ENCODE assay signal across 21 cellular contexts in the genomic region with DNA sequence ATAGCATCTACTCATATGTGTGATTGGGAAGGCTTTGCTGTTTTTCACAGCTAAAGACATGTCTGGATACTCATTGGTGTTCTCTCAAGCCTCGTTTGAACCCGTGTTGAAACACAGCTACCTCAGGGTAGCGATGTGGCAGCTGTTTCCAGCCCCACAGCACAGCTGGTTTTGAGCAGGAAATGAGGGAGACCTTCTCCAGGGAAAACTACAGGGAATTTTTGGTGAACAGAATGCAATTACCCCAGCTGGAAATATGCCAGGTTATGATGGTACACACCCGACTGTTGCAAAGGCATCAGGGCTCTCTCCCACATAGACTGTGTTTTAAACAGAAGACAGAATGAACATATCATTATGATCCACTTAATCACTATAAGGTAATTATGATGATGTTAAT.
DNase-seq lines count a peak whose midpoint lies in the region; ATAC-seq, FAIRE-seq and TF ChIP-seq lines count a peak whose summit lies in the region.
"Had no signal": no experiment of that assay in that cellular context is flagged by ENCODE, and none has a peak within 500 bp of the region (broad histone marks: within the 10 kb centered on the region; RNA-seq: fewer than 3 reads in every experiment).

No MANE protein-coding gene starts in this region.

- H3K4me2 ChIP-seq in HepG2 (ENCODE audit: low read depth, low read length), result no peak overlapping the region
- H3K4me2 ChIP-seq: SK-N-SH had no signal

- no peaks in the 10 kb centered on the region for H3K79me2 ChIP-seq in HepG2 (ENCODE audit: insufficient read depth, low read length)

- H3K27me3 ChIP-seq in A673 (replicated peaks; ENCODE audit: insufficient read depth, low read depth, low read length, poor library complexity) (no peaks in the 10 kb centered on the region), HepG2 (ENCODE audit: control insufficient read depth in 1 of 2, insufficient read depth in 2 of 2, low read length in 2 of 2) (no peaks in the 10 kb centered on the region)

- CTCF ChIA-PET in A673 (lab: Charles Lee), result no interaction called here
- CTCF ChIA-PET in HepG2 (lab: Yijun Ruan, JAX; ENCODE audit: low intra/inter-chr PET ratio, low total read pairs), result no interaction called here

- TF ChIP-seq RAD21 in HepG2 (CRISPR knock-in tag; IDR thresholded peaks at IDR 0.05), result no peak

- H2AFZ ChIP-seq in HepG2 (ENCODE audit: low read length), result no peak overlapping the region
- H2AFZ ChIP-seq: GM23248 had no signal

- BruUV-seq in A673 (replicated peaks; lab: Mats Ljungman, UMichigan) (no TSS peak), HepG2 (replicated peaks; lab: Mats Ljungman, UMichigan) (no TSS peak)

- TF ChIP-seq EP300 in HepG2 (IDR thresholded peaks at IDR 0.05; ENCODE audit: low read depth in 2 of 2, low read length in 2 of 2), result no peak
- TF ChIP-seq EP300 in HepG2 (CRISPR knock-in tag; IDR thresholded peaks at IDR 0.05; ENCODE audit: borderline replicate concordance), result no peak

- H3K4me3 ChIP-seq in A673 (ENCODE audit: low read depth, low read length, poor library complexity, severe bottlenecking) (no peak overlapping the region), HepG2 (replicated peaks in 1 of 3; ENCODE audit: insufficient read depth in 1 of 3, low read depth in 2 of 3, low read length in 3 of 3) (no peak overlapping the region)
- H3K4me3 ChIP-seq: GM23248 had no signal

- TF ChIP-seq POLR2A in HepG2 (IDR thresholded peaks at IDR 0.05; ENCODE audit: insufficient read depth in 1 of 2, low read depth in 2 of 2, low read length in 2 of 2), result no peak

- H3K36me3 ChIP-seq in A673 (ENCODE audit: insufficient read depth, low read length, poor library complexity, severe bottlenecking), result no peaks in the 10 kb centered on the region
- no peaks in the 10 kb centered on the region for H3K36me3 ChIP-seq in HepG2 (replicated peaks in 1 of 2; ENCODE audit: control insufficient read depth in 1 of 2, insufficient read depth in 2 of 2, low read length in 2 of 2)

- ATAC-seq in HepG2 (no peak), GM18520 (IDR thresholded peaks at IDR 0.05; ENCODE audit: unreplicated experiment) (no peak)

- WGBS in HepG2 (ENCODE audit: low lambda C conversion rate), result 6% methylated on average over 4 of the region's 4 CpGs

- FAIRE-seq in HepG2 (lab: Jason Lieb, UNC), result no peak
- FAIRE-seq: D721Med, GM19239 had no signal

- TF ChIP-seq CTCF in A673 (conservative IDR thresholded peaks at IDR 0.05; ENCODE audit: low read depth, low read length) (no peak), HepG2 (CRISPR knock-in tag; IDR thresholded peaks at IDR 0.05) (no peak)

- no peaks in the 10 kb centered on the region for H3K9me3 ChIP-seq in A673 (ENCODE audit: low read depth, low read length, poor library complexity, severe bottlenecking)
- H3K9me3 ChIP-seq in HepG2 (ENCODE audit: low read length), result peaks cover 76% of the 10 kb centered on the region

- in situ Hi-C loops in HepG2 (cut with HindIII; ENCODE audit: extremely low pct_ligation_motif_present, low pct_unique_long_range_greater_than_20kb), result no loop called here

- H4K20me1 ChIP-seq in HepG2 (ENCODE audit: insufficient read depth, low read length), result no peaks in the 10 kb centered on the region

- no peak overlapping the region for H3K9ac ChIP-seq in HepG2 (ENCODE audit: insufficient read depth, low read depth, low read length)
- H3K9ac ChIP-seq: GM23248, SK-N-SH had no signal

- H3K27ac ChIP-seq in A673 (ENCODE audit: low read depth, low read length, poor library complexity, severe bottlenecking), result peak overlapping the region; percentile 47
- no peak overlapping the region for H3K27ac ChIP-seq in HepG2 (ENCODE audit: extremely low read length, insufficient read depth, low read length)
- H3K27ac ChIP-seq: C4-2B, GM23248 had no signal

- H3K4me1 ChIP-seq in A673 (ENCODE audit: insufficient read depth, low read length, poor library complexity, severe bottlenecking) (peaks cover 24% of the 10 kb centered on the region), HepG2 (ENCODE audit: insufficient read depth, low read length) (no peaks in the 10 kb centered on the region)

- POLR2A ChIA-PET in A673 (lab: Charles Lee; ENCODE audit: low non-redundant PET), result no interaction called here
- POLR2A ChIA-PET in HepG2 (lab: Yijun Ruan, JAX), result no interaction called here

- peak; percentile 59 for DNase-seq in A673 (ENCODE audit: low spot score)
- peak; percentile 22 for DNase-seq in DMS153 treated with DMSO at 0.1 percent for 48 hours (lab: John Stamatoyannopoulos, UW; ENCODE audit: unreplicated experiment)
- DNase-seq in NCI-H1417 treated with DMSO at 0.1 percent for 48 hours (lab: John Stamatoyannopoulos, UW), result peak; percentile 77
- peak; percentile 92 for DNase-seq in NCI-H69 (lab: John Stamatoyannopoulos, UW)
- DNase-seq in HepG2 (ENCODE audit: low spot score), result no peak
- no peak for DNase-seq in AML-193 (lab: John Stamatoyannopoulos, UW)
- DNase-seq: ACHN, GF-D8, GM23248, KBM-7, NCI-H187, NCI-H774, OCI-M1, Right ventricle myocardium superior, SK-N-SH, T-helper 1 cell, T-helper 9 cell had no signal

- intact Hi-C loops in A673 (cut with micrococcal nuclease; ENCODE audit: unreplicated experiment), result no loop called here
- intact Hi-C loops in HepG2 (cut with micrococcal nuclease; ENCODE audit: unreplicated experiment), result no loop called here

TF ChIP-seq in HepG2, 621 proteins besides CTCF, POLR2A, EP300 and RAD21 (continues in another document):
- TF ChIP-seq SP1 (IDR thresholded peaks at IDR 0.05) (no peak), SP1 (CRISPR knock-in tag; IDR thresholded peaks at IDR 0.05) (no peak), EHMT2 (IDR thresholded peaks at IDR 0.05; ENCODE audit: borderline replicate concordance, low read depth, low read length) (no peak), ATF1 (CRISPR knock-in tag; IDR thresholded peaks at IDR 0.05) (no peak), GATAD1 (CRISPR knock-in tag; IDR thresholded peaks at IDR 0.05) (no peak), RBFOX2 (IDR thresholded peaks at IDR 0.05; ENCODE audit: low read depth, low read length) (no peak), SIN3B (IDR thresholded peaks at IDR 0.05; ENCODE audit: low read length) (no peak)
- TF ChIP-seq, protein P1, sequence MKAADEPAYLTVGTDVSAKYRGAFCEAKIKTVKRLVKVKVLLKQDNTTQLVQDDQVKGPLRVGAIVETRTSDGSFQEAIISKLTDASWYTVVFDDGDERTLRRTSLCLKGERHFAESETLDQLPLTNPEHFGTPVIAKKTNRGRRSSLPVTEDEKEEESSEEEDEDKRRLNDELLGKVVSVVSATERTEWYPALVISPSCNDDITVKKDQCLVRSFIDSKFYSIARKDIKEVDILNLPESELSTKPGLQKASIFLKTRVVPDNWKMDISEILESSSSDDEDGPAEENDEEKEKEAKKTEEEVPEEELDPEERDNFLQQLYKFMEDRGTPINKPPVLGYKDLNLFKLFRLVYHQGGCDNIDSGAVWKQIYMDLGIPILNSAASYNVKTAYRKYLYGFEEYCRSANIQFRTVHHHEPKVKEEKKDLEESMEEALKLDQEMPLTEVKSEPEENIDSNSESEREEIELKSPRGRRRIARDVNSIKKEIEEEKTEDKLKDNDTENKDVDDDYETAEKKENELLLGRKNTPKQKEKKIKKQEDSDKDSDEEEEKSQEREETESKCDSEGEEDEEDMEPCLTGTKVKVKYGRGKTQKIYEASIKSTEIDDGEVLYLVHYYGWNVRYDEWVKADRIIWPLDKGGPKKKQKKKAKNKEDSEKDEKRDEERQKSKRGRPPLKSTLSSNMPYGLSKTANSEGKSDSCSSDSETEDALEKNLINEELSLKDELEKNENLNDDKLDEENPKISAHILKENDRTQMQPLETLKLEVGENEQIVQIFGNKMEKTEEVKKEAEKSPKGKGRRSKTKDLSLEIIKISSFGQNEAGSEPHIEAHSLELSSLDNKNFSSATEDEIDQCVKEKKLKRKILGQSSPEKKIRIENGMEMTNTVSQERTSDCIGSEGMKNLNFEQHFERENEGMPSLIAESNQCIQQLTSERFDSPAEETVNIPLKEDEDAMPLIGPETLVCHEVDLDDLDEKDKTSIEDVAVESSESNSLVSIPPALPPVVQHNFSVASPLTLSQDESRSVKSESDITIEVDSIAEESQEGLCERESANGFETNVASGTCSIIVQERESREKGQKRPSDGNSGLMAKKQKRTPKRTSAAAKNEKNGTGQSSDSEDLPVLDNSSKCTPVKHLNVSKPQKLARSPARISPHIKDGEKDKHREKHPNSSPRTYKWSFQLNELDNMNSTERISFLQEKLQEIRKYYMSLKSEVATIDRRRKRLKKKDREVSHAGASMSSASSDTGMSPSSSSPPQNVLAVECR (CRISPR knock-in tag; IDR thresholded peaks at IDR 0.05; ENCODE audit: borderline replicate concordance), result no peak
- TF ChIP-seq, protein P2, sequence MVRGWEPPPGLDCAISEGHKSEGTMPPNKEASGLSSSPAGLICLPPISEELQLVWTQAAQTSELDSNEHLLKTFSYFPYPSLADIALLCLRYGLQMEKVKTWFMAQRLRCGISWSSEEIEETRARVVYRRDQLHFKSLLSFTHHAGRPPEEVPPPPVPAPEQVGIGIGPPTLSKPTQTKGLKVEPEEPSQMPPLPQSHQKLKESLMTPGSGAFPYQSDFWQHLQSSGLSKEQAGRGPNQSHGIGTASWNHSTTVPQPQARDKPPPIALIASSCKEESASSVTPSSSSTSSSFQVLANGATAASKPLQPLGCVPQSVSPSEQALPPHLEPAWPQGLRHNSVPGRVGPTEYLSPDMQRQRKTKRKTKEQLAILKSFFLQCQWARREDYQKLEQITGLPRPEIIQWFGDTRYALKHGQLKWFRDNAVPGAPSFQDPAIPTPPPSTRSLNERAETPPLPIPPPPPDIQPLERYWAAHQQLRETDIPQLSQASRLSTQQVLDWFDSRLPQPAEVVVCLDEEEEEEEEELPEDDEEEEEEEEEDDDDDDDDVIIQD (CRISPR knock-in tag; IDR thresholded peaks at IDR 0.05; ENCODE audit: low read depth), result no peak
- TF ChIP-seq, protein P3, sequence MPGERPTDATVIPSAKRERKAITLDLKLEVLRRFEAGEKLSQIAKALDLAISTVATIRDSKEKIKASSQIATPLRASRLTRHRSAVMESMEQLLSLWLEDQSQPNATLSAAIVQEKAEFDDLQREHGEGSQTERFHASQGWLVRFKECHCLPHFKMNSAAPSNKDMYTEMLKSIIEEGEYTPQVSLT (CRISPR knock-in tag; IDR thresholded peaks at IDR 0.05; ENCODE audit: borderline replicate concordance, low read depth), result no peak

Comparison
In these comparisons a context has a peak if more than half of its experiments do, and no peak if none do; other contexts are left out.
1. DNase-seq: peak in A673 (single experiment), DMS153 treated with DMSO at 0.1 percent for 48 hours (single experiment), NCI-H1417 treated with DMSO at 0.1 percent for 48 hours (single experiment) and NCI-H69 (single experiment); none in HepG2 (single experiment) and AML-193 (0 of 2).